16 cellular contexts compared by ENCODE assay signal in the genomic region with DNA sequence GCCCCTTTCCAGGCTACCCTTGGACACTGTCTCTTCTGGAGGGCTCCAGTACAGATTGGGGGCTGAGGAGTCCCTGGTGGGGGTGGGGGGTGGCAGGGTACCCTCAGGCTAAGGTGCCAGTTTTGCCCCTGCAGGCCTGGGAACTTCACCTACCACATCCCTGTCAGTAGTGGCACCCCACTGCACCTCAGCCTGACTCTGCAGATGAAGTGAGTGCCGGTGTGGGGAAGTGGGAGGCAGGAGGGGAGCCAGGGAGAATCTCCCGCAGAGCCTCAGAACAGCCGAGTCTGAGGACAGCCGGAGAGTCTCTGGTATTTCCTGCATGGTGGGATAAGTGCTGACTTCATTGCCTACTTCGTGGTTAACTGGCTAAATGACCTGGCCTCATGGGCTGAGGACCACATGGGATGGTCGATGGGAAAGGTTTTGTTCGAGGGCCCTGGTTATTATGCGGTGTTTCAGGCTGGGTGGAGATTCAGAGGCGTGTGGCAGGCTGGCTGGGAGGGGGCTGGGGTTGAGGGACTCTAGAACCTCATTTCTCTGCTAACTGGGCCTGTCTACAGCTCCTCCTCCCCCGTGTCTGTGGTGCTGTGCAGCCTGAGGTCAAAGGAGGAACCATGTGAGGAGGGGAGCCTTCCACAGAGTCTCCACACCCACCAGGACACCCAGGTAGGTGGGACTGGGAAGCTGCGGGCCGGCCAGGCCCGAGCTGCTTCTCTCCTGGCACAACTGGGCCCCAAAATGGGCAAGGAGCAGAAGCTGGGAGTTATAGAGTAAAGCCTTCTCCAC. TPM values are rescaled to one million over a fixed set of nuclear protein-coding genes. Genes with fewer than 3 reads are reported as not detected.
DNase-seq lines count a peak whose midpoint lies in the region; FAIRE-seq and TF ChIP-seq lines count a peak whose summit lies in the region.
"Had no signal": no experiment of that assay in that cellular context is flagged by ENCODE, and none has a peak within 500 bp of the region (broad histone marks: within the 10 kb centered on the region; RNA-seq: fewer than 3 reads in every experiment).

No MANE protein-coding gene starts in this region.

- H3K27me3 ChIP-seq in H9 (ENCODE audit: insufficient read depth, low read length), result no peaks in the 10 kb centered on the region
- no peaks in the 10 kb centered on the region for H3K27me3 ChIP-seq in smooth muscle cell (ENCODE audit: low read depth)
- no peaks in the 10 kb centered on the region for H3K27me3 ChIP-seq in effector memory CD4-positive, alpha-beta T cell (replicated peaks; ENCODE audit: control insufficient read depth, insufficient read depth, low read length, poor library complexity, severe bottlenecking)
- H3K27me3 ChIP-seq in Peyer's patch, result no peaks in the 10 kb centered on the region
- no peaks in the 10 kb centered on the region for H3K27me3 ChIP-seq in tibial nerve
- H3K27me3 ChIP-seq: ascending aorta had no signal

- H2BK12ac ChIP-seq in H9 (ENCODE audit: insufficient read length, low read depth, low read length), result no peak overlapping the region

- H3K4me3 Mint-ChIP-seq in H9, result no peak overlapping the region

- H2AFZ ChIP-seq in H9 (ENCODE audit: low read length) (no peak overlapping the region), smooth muscle cell (ENCODE audit: low read depth) (no peak overlapping the region)

- no peaks in the 10 kb centered on the region for H3K9me3 Mint-ChIP-seq in H9

- peak overlapping the region in 2 of 3 experiments; percentile 12 to 82; a peak in 2 of 7 replicates for H3K27ac Mint-ChIP-seq in H9

- H3K79me2 ChIP-seq in H9 (ENCODE audit: insufficient read depth, low read length) (no peaks in the 10 kb centered on the region), smooth muscle cell (ENCODE audit: low read depth) (no peaks in the 10 kb centered on the region)

- H3K4me3 ChIP-seq in kidney (ENCODE audit: low read length in 2 of 2) (no peak overlapping the region), smooth muscle cell (no peak overlapping the region), Peyer's patch (no peak overlapping the region), tibial nerve (no peak overlapping the region)
- no peak overlapping the region for H3K4me3 ChIP-seq in effector memory CD4-positive, alpha-beta T cell (ENCODE audit: insufficient read depth, low read depth, low read length, poor library complexity, severe bottlenecking)
- H3K4me3 ChIP-seq: ascending aorta, GM12878, lung had no signal

- peaks cover 17 to 56% (median 55%) of the 10 kb centered on the region in 3 experiments for H3K36me3 Mint-ChIP-seq in H9 (ENCODE audit: insufficient read depth in 1 of 3, low read depth in 3 of 3)

- no peak overlapping the region for H2BK120ac ChIP-seq in H9 (ENCODE audit: low read depth, low read length, poor library complexity, severe bottlenecking)

- peaks cover 11 to 28% of the 10 kb centered on the region in 2 donors for H3K36me3 ChIP-seq in kidney (ENCODE audit: control insufficient read depth in 1 of 2, insufficient read depth in 2 of 2, low read length in 2 of 2)
- H3K36me3 ChIP-seq in smooth muscle cell (ENCODE audit: low read depth), result no peaks in the 10 kb centered on the region
- H3K36me3 ChIP-seq in effector memory CD4-positive, alpha-beta T cell (ENCODE audit: control insufficient read depth, insufficient read depth, low read length), result peaks cover 43% of the 10 kb centered on the region
- H3K36me3 ChIP-seq in Peyer's patch, result peaks cover 0 to 81% (median 0%) of the 10 kb centered on the region in 3 donors
- H3K36me3 ChIP-seq in tibial nerve, result peaks cover 0 to 96% (median 0%) of the 10 kb centered on the region in 3 donors

- peak; percentile 29 for DNase-seq in H9
- peak; percentile 49 for DNase-seq in kidney
- no peak for DNase-seq in smooth muscle cell (lab: John Stamatoyannopoulos, UW; ENCODE audit: unreplicated experiment)
- no peak for DNase-seq in effector memory CD4-positive, alpha-beta T cell
- DNase-seq in Peyer's patch, result no peak
- no peak for DNase-seq in tibial nerve (ENCODE audit: low spot score in 2 of 2)
- DNase-seq in CD1c-positive myeloid dendritic cell (ENCODE audit: extremely low spot score), result no peak
- DNase-seq: activated CD4-positive, alpha-beta T cell treated with anti-CD3 and anti-CD28 coated beads, Interleukin-2, amount 50 U/mL, for 4 hours; C1 segment of cervical spinal cord; NCI-H146; stimulated activated CD4-positive, alpha-beta T cell treated with anti-CD3 and anti-CD28 coated beads, Interleukin-12 subunit alpha, Interleukin-12 subunit beta, amount 100 ng/mL, for 4 hours had no signal

- no peaks in the 10 kb centered on the region for H3K27me3 Mint-ChIP-seq in H9 (ENCODE audit: low read depth)

- H3K4me1 Mint-ChIP-seq in H9, result peaks cover 0 to 4% of the 10 kb centered on the region in 2 experiments; a peak in 2 of 4 replicates

- H3K23ac ChIP-seq in H9 (ENCODE audit: insufficient read length, low read depth, low read length), result no peak overlapping the region

- no peak overlapping the region for H2AK5ac ChIP-seq in H9 (ENCODE audit: insufficient read length, low read length)

- TF ChIP-seq POLR2A in Peyer's patch (IDR thresholded peaks at IDR 0.05), result no peak
- TF ChIP-seq POLR2A in tibial nerve (IDR thresholded peaks at IDR 0.05), result no peak

- H3K4me1 ChIP-seq in H9 (ENCODE audit: insufficient read depth, low read length), result no peaks in the 10 kb centered on the region
- H3K4me1 ChIP-seq in kidney (ENCODE audit: control insufficient read depth in 1 of 2, insufficient read depth in 1 of 2, low read depth in 1 of 2, low read length in 2 of 2), result no peaks in the 10 kb centered on the region
- no peaks in the 10 kb centered on the region for H3K4me1 ChIP-seq in smooth muscle cell (ENCODE audit: low read depth)
- no peaks in the 10 kb centered on the region for H3K4me1 ChIP-seq in effector memory CD4-positive, alpha-beta T cell (ENCODE audit: control insufficient read depth, insufficient read depth, low read length, poor library complexity, severe bottlenecking)
- no peaks in the 10 kb centered on the region for H3K4me1 ChIP-seq in Peyer's patch
- H3K4me1 ChIP-seq in tibial nerve, result peaks cover 0 to 12% (median 0%) of the 10 kb centered on the region in 4 donors
- H3K4me1 ChIP-seq: ascending aorta had no signal

- TF ChIP-seq CTCF in H9 (conservative IDR thresholded peaks at IDR 0.05), result no peak
- TF ChIP-seq CTCF in kidney (IDR thresholded peaks at IDR 0.05; ENCODE audit: borderline replicate concordance, extremely low read depth, insufficient read depth), result no peak
- no peak for TF ChIP-seq CTCF in smooth muscle cell (IDR thresholded peaks at IDR 0.05; ENCODE audit: borderline replicate concordance, insufficient read depth, poor library complexity, severe bottlenecking)
- TF ChIP-seq CTCF in Peyer's patch (IDR thresholded peaks at IDR 0.05), result no peak
- no peak for TF ChIP-seq CTCF in tibial nerve (IDR thresholded peaks at IDR 0.05)

- H3K9ac ChIP-seq in H9 (ENCODE audit: extremely low read depth, insufficient read length, low read length) (no peak overlapping the region), kidney (ENCODE audit: low read length in 2 of 2) (no peak overlapping the region), smooth muscle cell (ENCODE audit: low read depth) (no peak overlapping the region)

- H3K4me2 ChIP-seq in H9 (ENCODE audit: insufficient read depth, insufficient read length, low read length) (no peak overlapping the region), smooth muscle cell (no peak overlapping the region)

- H2BK20ac ChIP-seq in H9 (ENCODE audit: low read depth, low read length, poor library complexity, severe bottlenecking), result no peak overlapping the region

- H4K5ac ChIP-seq in H9 (ENCODE audit: insufficient read length, low read depth, low read length), result no peak overlapping the region

- H3K27ac ChIP-seq in H9 (ENCODE audit: insufficient read length, low read depth, low read length) (no peak overlapping the region), angular gyrus (ENCODE audit: low read depth, low read length) (peak overlapping the region; percentile 4), kidney (ENCODE audit: low read depth in 2 of 2, low read length in 2 of 2) (no peak overlapping the region), smooth muscle cell (ENCODE audit: low read depth) (peak overlapping the region; percentile 52), Peyer's patch (no peak overlapping the region), tibial nerve (no peak overlapping the region)
- no peak overlapping the region for H3K27ac ChIP-seq in effector memory CD4-positive, alpha-beta T cell (ENCODE audit: insufficient read depth, low read length, poor library complexity, severe bottlenecking)
- H3K27ac ChIP-seq: ascending aorta had no signal

- intact Hi-C loops in kidney (cut with DNase I), result no loop called here

- H3K79me1 ChIP-seq in H9 (ENCODE audit: insufficient read depth, low read depth, low read length, poor library complexity, severe bottlenecking), result no peaks in the 10 kb centered on the region

- H3K18ac ChIP-seq in H9 (ENCODE audit: insufficient read length, low read depth, low read length), result no peak overlapping the region

- no peak overlapping the region for H3T11ph ChIP-seq in H9 (ENCODE audit: low read length)

- FAIRE-seq in kidney (lab: Jason Lieb, UNC), result no peak
- FAIRE-seq: GM12878, TTC549 had no signal

- H3F3A ChIP-seq in smooth muscle cell (ENCODE audit: low read depth), result peaks cover 13% of the 10 kb centered on the region

- H4K91ac ChIP-seq in H9 (ENCODE audit: insufficient read length, low read depth, low read length), result no peak overlapping the region

- H3K4ac ChIP-seq in H9 (ENCODE audit: low read depth, low read length), result no peak overlapping the region

- H4K20me1 ChIP-seq in H9 (ENCODE audit: control insufficient read depth, insufficient read depth, insufficient read length), result no peaks in the 10 kb centered on the region
- H4K20me1 ChIP-seq in smooth muscle cell (ENCODE audit: low read depth), result peaks cover 18% of the 10 kb centered on the region

- H2BK15ac ChIP-seq in H9 (ENCODE audit: low read depth, low read length), result no peak overlapping the region

- no peak overlapping the region for H2BK5ac ChIP-seq in H9 (ENCODE audit: insufficient read length, low read length)

- no peaks in the 10 kb centered on the region for H3K23me2 ChIP-seq in H9 (ENCODE audit: insufficient read length, low read depth, low read length, poor library complexity, severe bottlenecking)

- no CpG with 5 or more reads among the region's 13 CpGs for WGBS in H9 (ENCODE audit: extremely low coverage, insufficient read length, low lambda C conversion rate)
- 38% methylated on average over 13 of the region's 13 CpGs for WGBS in smooth muscle cell (ENCODE audit: low lambda C conversion rate)
- WGBS in tibial nerve, 2 donors, result 53 to 61% methylated on average over 10 to 13 of the region's 13 CpGs

- no peak for TF ChIP-seq EP300 in tibial nerve (IDR thresholded peaks at IDR 0.05)

- H3K9me3 ChIP-seq in H9 (ENCODE audit: control insufficient read depth, low read depth, low read length) (no peaks in the 10 kb centered on the region), kidney (ENCODE audit: control insufficient read depth in 1 of 2, low read length in 2 of 2) (no peaks in the 10 kb centered on the region), smooth muscle cell (replicated peaks; ENCODE audit: low read depth) (no peaks in the 10 kb centered on the region), Peyer's patch (no peaks in the 10 kb centered on the region), tibial nerve (no peaks in the 10 kb centered on the region)
- H3K9me3 ChIP-seq in effector memory CD4-positive, alpha-beta T cell (ENCODE audit: control insufficient read depth, low read length), result no peaks in the 10 kb centered on the region
- H3K9me3 ChIP-seq: ascending aorta had no signal

- H3K14ac ChIP-seq in H9 (ENCODE audit: insufficient read depth, low read length), result no peak overlapping the region

- H3K56ac ChIP-seq in H9 (ENCODE audit: insufficient read length, low read depth, low read length), result no peak overlapping the region

- H4K8ac ChIP-seq in H9 (replicated peaks; ENCODE audit: insufficient read length, low read depth, low read length), result no peak overlapping the region

RNA-seq across cellular contexts. Expression of gene TMEM258, which starts 8.5 kb away (rescaled TPM):
- total RNA-seq in H9 (2021) (199 and 201 TPM in 2 replicates), kidney (92.1 TPM), smooth muscle cell (97.2 and 118 TPM in 2 replicates), Peyer's patch (10 to 100 TPM in 3 of 4 donors, not detected in 1; 28.7 to 34.7 (median 34.5) TPM), tibial nerve (10 to 100 TPM; 21.9 to 56.7 (median 45.2) TPM)
- polyA plus RNA-seq in kidney (ENCODE audit: insufficient read depth, low read depth, low replicate concordance) (228 TPM), smooth muscle cell (300 and 317 TPM in 2 replicates)

RNA-seq across cellular contexts. Expression of gene FEN1, which starts 8.8 kb away (rescaled TPM):
- total RNA-seq in H9 (2021) (114 and 115 TPM in 2 replicates), kidney (8.8 TPM), smooth muscle cell (12.1 and 15.6 TPM in 2 replicates), Peyer's patch (10 to 100 TPM in 1 of 4 donors, 1 to 10 TPM in 3; 4.3 to 33.0 (median 8.8) TPM), tibial nerve (10 to 100 TPM in 1 of 4 donors, 1 to 10 TPM in 3; 4.5 to 11.0 (median 4.6) TPM)
- polyA plus RNA-seq in kidney (ENCODE audit: insufficient read depth, low read depth, low replicate concordance) (8.5 TPM), smooth muscle cell (21.1 and 23.3 TPM in 2 replicates)

RNA-seq across cellular contexts. Expression of gene MYRF, which starts 31.5 kb away (rescaled TPM):
- total RNA-seq in H9 (2021), result 12.9 and 13.9 TPM in 2 replicates
- total RNA-seq in kidney, result 36.3 TPM
- 6.0 TPM for polyA plus RNA-seq in kidney (ENCODE audit: insufficient read depth, low read depth, low replicate concordance)
- 11.1 and 12.2 TPM in 2 replicates for total RNA-seq in smooth muscle cell
- polyA plus RNA-seq in smooth muscle cell, result 13.7 and 19.0 TPM in 2 replicates
- total RNA-seq in Peyer's patch, result 10 to 100 TPM; 18.2 to 80.9 (median 49.9) TPM
- total RNA-seq in tibial nerve, result 1 to 10 TPM; 1.0 to 7.5 (median 2.1) TPM
- total RNA-seq: ascending aorta had no signal

RNA-seq across cellular contexts. Expression of gene FADS1, which starts 32.9 kb away (rescaled TPM):
- total RNA-seq in H9 (2021) (125 and 126 TPM in 2 replicates), kidney (19.5 TPM), smooth muscle cell (122 and 144 TPM in 2 replicates), Peyer's patch (1 to 10 TPM; 4.9 to 9.9 (median 6.7) TPM), tibial nerve (10 to 100 TPM; 33.7 to 61.6 (median 47.0) TPM)
- polyA plus RNA-seq in kidney (ENCODE audit: insufficient read depth, low read depth, low replicate concordance) (6.7 TPM), smooth muscle cell (176 and 266 TPM in 2 replicates)

RNA-seq across cellular contexts. Expression of gene FADS2, which starts 44.2 kb away (rescaled TPM):
- total RNA-seq in H9 (2021) (316 and 322 TPM in 2 replicates), kidney (49.2 TPM), smooth muscle cell (279 and 332 TPM in 2 replicates), Peyer's patch (10 to 100 TPM in 2 of 4 donors, 1 to 10 TPM in 2; 1.6 to 30.7 (median 12.0) TPM), tibial nerve (10 to 100 TPM; 17.4 to 59.2 (median 32.7) TPM)
- polyA plus RNA-seq in kidney (ENCODE audit: insufficient read depth, low read depth, low replicate concordance) (9.8 TPM), smooth muscle cell (285 and 495 TPM in 2 replicates)

Comparison
In these comparisons a context has a peak if more than half of its experiments do, and no peak if none do; other contexts are left out.
1. DNase-seq: peak in H9 (single experiment) and kidney (single experiment); none in smooth muscle cell (single experiment), effector memory CD4-positive, alpha-beta T cell (0 of 3), Peyer's patch (0 of 3), tibial nerve (0 of 2) and CD1c-positive myeloid dendritic cell (single experiment).
2. H3K27ac ChIP-seq: peak in angular gyrus (single experiment) and smooth muscle cell (single experiment); none in H9 (single experiment), kidney (0 of 2), effector memory CD4-positive, alpha-beta T cell (single experiment), Peyer's patch (0 of 4) and tibial nerve (0 of 4).